ENCODE assay signal across 36 cellular contexts in the genomic region with DNA sequence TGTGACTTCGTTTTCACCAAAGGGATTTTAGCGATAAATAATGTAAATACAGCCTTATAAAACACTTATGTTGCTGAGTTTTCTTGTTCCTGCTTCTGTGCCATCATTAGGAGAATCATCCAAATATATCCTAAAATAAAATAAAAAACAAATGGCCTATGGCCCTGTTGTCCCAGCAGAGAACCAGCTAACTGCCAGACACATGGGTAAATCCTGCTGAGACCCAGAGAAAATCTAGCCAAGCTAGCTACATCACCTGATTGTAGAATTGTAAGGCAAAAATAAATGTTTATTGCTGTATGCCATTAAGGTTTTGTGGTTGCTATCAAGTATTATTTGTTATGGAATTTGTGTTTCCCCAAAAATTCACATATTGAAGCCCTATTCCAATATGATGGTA.
"Had no signal": no experiment of that assay in that cellular context is flagged by ENCODE, and none has a peak within 500 bp of the region (broad histone marks: within the 10 kb centered on the region; RNA-seq: fewer than 3 reads in every experiment).

No MANE protein-coding gene starts in this region.

- DNase-seq: Karpas-422, Kasumi-1, MG63, MM.1S, MV-4-11, NCI-H1048, NCI-H1092, NCI-H1092 treated with DMSO at 0.1 percent for 48 hours, NCI-H1105, NCI-H1105 treated with DMSO at 0.1 percent for 48 hours, NCI-H1417, NCI-H1417 treated with DMSO at 0.1 percent for 48 hours, NCI-H1436, NCI-H1436 treated with DMSO at 0.1 percent for 48 hours, NCI-H146, NCI-H1694, NCI-H1694 treated with DMSO at 0.1 percent for 48 hours, NCI-H187, NCI-H187 treated with DMSO at 0.1 percent for 48 hours, NCI-H1930, NCI-H2029, NCI-H2029 treated with DMSO at 0.1 percent for 48 hours, NCI-H2081, NCI-H2081 treated with DMSO at 0.1 percent for 48 hours, NCI-H2107, NCI-H2171, NCI-H2171 treated with DMSO at 0.1 percent for 48 hours, NCI-H2227 treated with DMSO at 0.1 percent for 48 hours, NCI-H226, NCI-H345, NCI-H446, NCI-H446 treated with DMSO at 0.1 percent for 48 hours, NCI-H510A, NCI-H510A treated with DMSO at 0.1 percent for 48 hours, NCI-H524, NCI-H524 treated with DMSO at 0.1 percent for 48 hours had no signal
